ENCODE assay signal across 14 cellular contexts in the genomic region with DNA sequence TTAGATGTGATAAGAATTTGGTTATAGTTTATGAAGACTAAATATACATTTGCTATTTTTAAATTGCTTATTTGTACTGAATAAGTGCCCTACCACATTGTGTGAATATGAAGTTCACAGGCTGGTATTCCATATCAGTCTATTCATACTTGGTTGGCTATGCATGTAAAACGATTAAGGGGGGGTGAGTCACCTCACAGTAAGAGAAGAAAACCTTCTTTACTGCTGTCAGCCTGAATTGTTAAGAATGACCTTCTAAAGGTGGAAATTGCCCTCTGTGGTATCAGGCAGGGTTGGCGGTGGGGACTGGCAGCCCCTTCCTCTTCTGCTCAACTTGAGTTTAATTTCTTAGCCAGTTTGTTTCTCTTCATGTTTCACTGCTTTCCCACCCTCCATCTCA.
DNase-seq lines count a peak whose midpoint lies in the region; ATAC-seq, FAIRE-seq and TF ChIP-seq lines count a peak whose summit lies in the region.
"Had no signal": no experiment of that assay in that cellular context is flagged by ENCODE, and none has a peak within 500 bp of the region (broad histone marks: within the 10 kb centered on the region; RNA-seq: fewer than 3 reads in every experiment).

No MANE protein-coding gene starts in this region.

- H3K4me1 ChIP-seq in K562 (replicated peaks in 1 of 2; ENCODE audit: control insufficient read depth in 2 of 2, insufficient read depth in 2 of 2, low read length in 2 of 2): peaks cover 0 to 11% of the 10 kb centered on the region in 2 experiments; a peak in 2 of 5 replicates
- peaks cover 27% of the 10 kb centered on the region for H3K4me1 ChIP-seq in keratinocyte (ENCODE audit: control insufficient read depth, extremely low read depth, insufficient read depth, low read length)

- POLR2A ChIA-PET in K562 (lab: Yijun Ruan, JAX): no interaction called here

- H3K4me3 ChIP-seq in K562: no peak overlapping the region
- peak overlapping the region in 1 of 3 experiments; percentile 43 for H3K4me3 ChIP-seq in keratinocyte (ENCODE audit: control insufficient read depth in 2 of 3, extremely low read depth in 1 of 3, insufficient read depth in 2 of 3, low read depth in 1 of 3, low read length in 3 of 3)
- H3K4me3 ChIP-seq: skin epidermis had no signal

- H3K36me3 ChIP-seq in K562 (ENCODE audit: control insufficient read depth, insufficient read depth, low read length) (no peaks in the 10 kb centered on the region), keratinocyte (ENCODE audit: control insufficient read depth in 2 of 2, extremely low read depth in 1 of 2, insufficient read depth in 2 of 2, low read length in 2 of 2) (no peaks in the 10 kb centered on the region)

- FAIRE-seq in K562 (lab: Jason Lieb, UNC): no peak
- peak; percentile 92 for FAIRE-seq in keratinocyte (lab: Jason Lieb, UNC)

- H4K20me1 ChIP-seq in K562 (replicated peaks; ENCODE audit: control insufficient read depth, insufficient read depth, low read length) (no peaks in the 10 kb centered on the region), keratinocyte (ENCODE audit: control insufficient read depth, extremely low read depth, insufficient read depth, low read length) (no peaks in the 10 kb centered on the region)

- H3K9me1 ChIP-seq in K562 (ENCODE audit: control insufficient read depth, insufficient read depth, low read length) (no peaks in the 10 kb centered on the region), keratinocyte (ENCODE audit: control insufficient read depth, extremely low read depth, insufficient read depth, low read length) (no peaks in the 10 kb centered on the region)

- DNase-seq in A172 (ENCODE audit: low spot score): peak; percentile 51
- DNase-seq in HS-5 (ENCODE audit: low read depth): peak; percentile 45
- DNase-seq in K562 (ENCODE audit: extremely low read depth in 1 of 4, low spot score in 3 of 4): no peak
- DNase-seq in keratinocyte (ENCODE audit: low read depth, low spot score): no peak
- no peak for DNase-seq in NCI-H2196 treated with DMSO at 0.1 percent for 48 hours (lab: John Stamatoyannopoulos, UW; ENCODE audit: unreplicated experiment)
- DNase-seq in NCI-H2029 (lab: John Stamatoyannopoulos, UW): no peak
- no peak for DNase-seq in NCI-H2029 treated with DMSO at 0.1 percent for 48 hours (lab: John Stamatoyannopoulos, UW)
- no peak for DNase-seq in NAMALWA (ENCODE audit: low spot score)
- DNase-seq: activated CD4-positive, alpha-beta T cell treated with anti-CD3 and anti-CD28 coated beads for 36 hours; DND-41; islet precursor cell had no signal

- no peak for TF ChIP-seq RAD21 in K562 (CRISPR knock-in tag; conservative IDR thresholded peaks at IDR 0.05 in 1 of 2, IDR thresholded peaks at IDR 0.05 in 1 of 2)

- H3K27me3 ChIP-seq in K562 (ENCODE audit: control insufficient read depth in 2 of 2, insufficient read depth in 2 of 2, low read length in 2 of 2) (no peaks in the 10 kb centered on the region), keratinocyte (ENCODE audit: control insufficient read depth, extremely low read depth, insufficient read depth, low read length) (no peaks in the 10 kb centered on the region)

- no peak overlapping the region for H3K9ac ChIP-seq in K562 (ENCODE audit: insufficient read depth in 1 of 2, low read depth in 2 of 2, low read length in 2 of 2)
- H3K9ac ChIP-seq in keratinocyte (ENCODE audit: control insufficient read depth, extremely low read depth, insufficient read depth, low read length): peak overlapping the region; percentile 92
- H3K9ac ChIP-seq: KMS-11 had no signal

- no peaks in the 10 kb centered on the region for H3K79me2 ChIP-seq in K562 (ENCODE audit: control insufficient read depth, insufficient read depth, low read length)
- no peaks in the 10 kb centered on the region for H3K79me2 ChIP-seq in keratinocyte (ENCODE audit: control insufficient read depth, insufficient read depth, low read length)

- no TSS peak for BruUV-seq in K562 (replicated peaks; lab: Mats Ljungman, UMichigan)

- WGBS in K562 (ENCODE audit: insufficient coverage, low coverage, missing lambda C conversion rate): 13% methylated on average over 2 of the region's 2 CpGs

- H3K4me2 ChIP-seq in K562 (ENCODE audit: insufficient read depth, low read length): no peak overlapping the region
- peak overlapping the region; percentile 83 for H3K4me2 ChIP-seq in keratinocyte (ENCODE audit: control insufficient read depth, extremely low read depth, insufficient read depth, low read depth, low read length)
- H3K4me2 ChIP-seq: KMS-11 had no signal

- intact Hi-C loops in K562 (cut with micrococcal nuclease): no loop called here

- H2AFZ ChIP-seq in K562 (ENCODE audit: low read depth, low read length) (peak overlapping the region; percentile 60; the same call in 1 of the 2 replicates), keratinocyte (ENCODE audit: control insufficient read depth, low read length) (no peak overlapping the region)

- H3K9me3 ChIP-seq in K562 (replicated peaks; ENCODE audit: control insufficient read depth, insufficient read depth, low read depth, low read length) (peaks cover 14% of the 10 kb centered on the region; the same call in 1 of the 2 replicates), keratinocyte (ENCODE audit: control insufficient read depth, low read depth, low read length) (peaks cover 2% of the 10 kb centered on the region)

- no peak for ATAC-seq in K562
- ATAC-seq: activated CD4-positive, alpha-beta T cell treated with anti-CD3 and anti-CD28 coated beads for 36 hours; natural killer cell treated with Interleukin-12 subunit alpha and Interleukin-12 subunit beta and Interleukin-15 and Interleukin-18, amount 100 ng/mL, for 72 hours had no signal

- TF ChIP-seq POLR2A in K562 (conservative IDR thresholded peaks at IDR 0.05): no peak

- TF ChIP-seq CTCF in K562 (IDR thresholded peaks at IDR 0.05 in 2 of 3, conservative IDR thresholded peaks at IDR 0.05 in 1 of 3; ENCODE audit: insufficient read depth in 2 of 3, low read depth in 1 of 3, low read length in 3 of 3): no peak
- TF ChIP-seq CTCF in keratinocyte (optimal IDR thresholded peaks at IDR 0.05 in 1 of 3, IDR thresholded peaks at IDR 0.05 in 1 of 3, conservative IDR thresholded peaks at IDR 0.05 in 1 of 3; ENCODE audit: extremely low read depth in 1 of 3, insufficient read depth in 2 of 3, low read length in 3 of 3): no peak

- dilution Hi-C loops in keratinocyte (cut with MboI; ENCODE audit: extremely low pct_ligation_motif_present, low sequenced_read_pairs): no loop called here

- in situ Hi-C loops in K562 (cut with MboI): no loop called here

- no peak overlapping the region for H3K27ac ChIP-seq in K562 (ENCODE audit: extremely low read depth, low read depth, low read length)
- peak overlapping the region; percentile 100 for H3K27ac ChIP-seq in keratinocyte (ENCODE audit: control insufficient read depth, insufficient read depth, low read length)
- H3K27ac ChIP-seq: KMS-11 had no signal

- CTCF ChIA-PET in K562 (lab: Yijun Ruan, JAX; ENCODE audit: low intra/inter-chr PET ratio): no interaction called here

- TF ChIP-seq EP300 in K562 (IDR thresholded peaks at IDR 0.05; ENCODE audit: low read length): no peak

TF ChIP-seq in K562, 482 proteins besides CTCF, POLR2A, EP300 and RAD21 (continues in another document):
- TF ChIP-seq, protein P1, sequence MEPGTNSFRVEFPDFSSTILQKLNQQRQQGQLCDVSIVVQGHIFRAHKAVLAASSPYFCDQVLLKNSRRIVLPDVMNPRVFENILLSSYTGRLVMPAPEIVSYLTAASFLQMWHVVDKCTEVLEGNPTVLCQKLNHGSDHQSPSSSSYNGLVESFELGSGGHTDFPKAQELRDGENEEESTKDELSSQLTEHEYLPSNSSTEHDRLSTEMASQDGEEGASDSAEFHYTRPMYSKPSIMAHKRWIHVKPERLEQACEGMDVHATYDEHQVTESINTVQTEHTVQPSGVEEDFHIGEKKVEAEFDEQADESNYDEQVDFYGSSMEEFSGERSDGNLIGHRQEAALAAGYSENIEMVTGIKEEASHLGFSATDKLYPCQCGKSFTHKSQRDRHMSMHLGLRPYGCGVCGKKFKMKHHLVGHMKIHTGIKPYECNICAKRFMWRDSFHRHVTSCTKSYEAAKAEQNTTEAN (CRISPR knock-in tag; IDR thresholded peaks at IDR 0.05): no peak
- TF ChIP-seq NFATC3 (IDR thresholded peaks at IDR 0.05) (no peak), TGIF2 (CRISPR knock-in tag; IDR thresholded peaks at IDR 0.05) (no peak), ZNF41 (CRISPR knock-in tag; conservative IDR thresholded peaks at IDR 0.05) (no peak), ZC3H11A (IDR thresholded peaks at IDR 0.05; ENCODE audit: low read depth, low read length) (no peak), TSC22D4 (tag; IDR thresholded peaks at IDR 0.05) (no peak), ARID2 (IDR thresholded peaks at IDR 0.05) (no peak), ZNF175 (CRISPR knock-in tag; IDR thresholded peaks at IDR 0.05; ENCODE audit: low read depth) (peak; percentile 67; the same call in 1 of the 2 replicates)
- TF ChIP-seq, protein P2, sequence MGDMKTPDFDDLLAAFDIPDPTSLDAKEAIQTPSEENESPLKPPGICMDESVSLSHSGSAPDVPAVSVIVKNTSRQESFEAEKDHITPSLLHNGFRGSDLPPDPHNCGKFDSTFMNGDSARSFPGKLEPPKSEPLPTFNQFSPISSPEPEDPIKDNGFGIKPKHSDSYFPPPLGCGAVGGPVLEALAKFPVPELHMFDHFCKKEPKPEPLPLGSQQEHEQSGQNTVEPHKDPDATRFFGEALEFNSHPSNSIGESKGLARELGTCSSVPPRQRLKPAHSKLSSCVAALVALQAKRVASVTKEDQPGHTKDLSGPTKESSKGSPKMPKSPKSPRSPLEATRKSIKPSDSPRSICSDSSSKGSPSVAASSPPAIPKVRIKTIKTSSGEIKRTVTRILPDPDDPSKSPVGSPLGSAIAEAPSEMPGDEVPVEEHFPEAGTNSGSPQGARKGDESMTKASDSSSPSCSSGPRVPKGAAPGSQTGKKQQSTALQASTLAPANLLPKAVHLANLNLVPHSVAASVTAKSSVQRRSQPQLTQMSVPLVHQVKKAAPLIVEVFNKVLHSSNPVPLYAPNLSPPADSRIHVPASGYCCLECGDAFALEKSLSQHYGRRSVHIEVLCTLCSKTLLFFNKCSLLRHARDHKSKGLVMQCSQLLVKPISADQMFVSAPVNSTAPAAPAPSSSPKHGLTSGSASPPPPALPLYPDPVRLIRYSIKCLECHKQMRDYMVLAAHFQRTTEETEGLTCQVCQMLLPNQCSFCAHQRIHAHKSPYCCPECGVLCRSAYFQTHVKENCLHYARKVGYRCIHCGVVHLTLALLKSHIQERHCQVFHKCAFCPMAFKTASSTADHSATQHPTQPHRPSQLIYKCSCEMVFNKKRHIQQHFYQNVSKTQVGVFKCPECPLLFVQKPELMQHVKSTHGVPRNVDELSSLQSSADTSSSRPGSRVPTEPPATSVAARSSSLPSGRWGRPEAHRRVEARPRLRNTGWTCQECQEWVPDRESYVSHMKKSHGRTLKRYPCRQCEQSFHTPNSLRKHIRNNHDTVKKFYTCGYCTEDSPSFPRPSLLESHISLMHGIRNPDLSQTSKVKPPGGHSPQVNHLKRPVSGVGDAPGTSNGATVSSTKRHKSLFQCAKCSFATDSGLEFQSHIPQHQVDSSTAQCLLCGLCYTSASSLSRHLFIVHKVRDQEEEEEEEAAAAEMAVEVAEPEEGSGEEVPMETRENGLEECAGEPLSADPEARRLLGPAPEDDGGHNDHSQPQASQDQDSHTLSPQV (IDR thresholded peaks at IDR 0.05): no peak

Comparison
In these comparisons a context has a peak if more than half of its experiments do, and no peak if none do; other contexts are left out.
1. DNase-seq: peak in A172 (single experiment) and HS-5 (single experiment); none in K562 (0 of 4), keratinocyte (single experiment), NCI-H2196 treated with DMSO at 0.1 percent for 48 hours (single experiment), NCI-H2029 (single experiment), NCI-H2029 treated with DMSO at 0.1 percent for 48 hours (single experiment) and NAMALWA (single experiment).